ENCODE assay signal across 1 cellular context in genomic region chr17:77002103-77003045, GRCh38.
TF ChIP-seq lines count a peak whose summit lies in the region.

No MANE protein-coding gene starts in this region.

TF ChIP-seq in HepG2, 621 proteins besides CTCF, POLR2A, EP300 and RAD21 (continued from another document):
- TF ChIP-seq ZNF543 (CRISPR knock-in tag; IDR thresholded peaks at IDR 0.05) (peak; percentile 48; the same call in 1 of the 2 replicates), ZNF138 (CRISPR knock-in tag; IDR thresholded peaks at IDR 0.05; ENCODE audit: low read depth) (0 out of 2 replicates have a peak, but pooled peaks have one; percentile 52), ZNF772 (CRISPR knock-in tag; IDR thresholded peaks at IDR 0.05) (peak; percentile 92), MIER2 (CRISPR knock-in tag; IDR thresholded peaks at IDR 0.05) (peak; percentile 20), ETV6 (CRISPR knock-in tag; conservative IDR thresholded peaks at IDR 0.05) (no peak), FOSL2 (CRISPR knock-in tag; IDR thresholded peaks at IDR 0.05) (peak; percentile 99), SAP130 (CRISPR knock-in tag; IDR thresholded peaks at IDR 0.05; ENCODE audit: low read depth) (peak; percentile 90), HDAC1 (CRISPR knock-in tag; IDR thresholded peaks at IDR 0.05) (peak; percentile 88), MXI1 (IDR thresholded peaks at IDR 0.05; ENCODE audit: borderline replicate concordance, low read depth, low read length) (peak; percentile 60; the same call in 1 of the 3 replicates), HNF4G (IDR thresholded peaks at IDR 0.05; ENCODE audit: borderline replicate concordance, low read depth, low read length) (peak; percentile 84; the same call in 1 of the 2 replicates), HNF4G (CRISPR knock-in tag; IDR thresholded peaks at IDR 0.05; ENCODE audit: borderline replicate concordance, low read depth) (peak; percentile 90), SIX1 (CRISPR knock-in tag; IDR thresholded peaks at IDR 0.05; ENCODE audit: borderline replicate concordance) (no peak; the same call in 1 of the 2 replicates), HOXA3 (CRISPR knock-in tag; IDR thresholded peaks at IDR 0.05) (peak; percentile 78)
- TF ChIP-seq, protein P1, sequence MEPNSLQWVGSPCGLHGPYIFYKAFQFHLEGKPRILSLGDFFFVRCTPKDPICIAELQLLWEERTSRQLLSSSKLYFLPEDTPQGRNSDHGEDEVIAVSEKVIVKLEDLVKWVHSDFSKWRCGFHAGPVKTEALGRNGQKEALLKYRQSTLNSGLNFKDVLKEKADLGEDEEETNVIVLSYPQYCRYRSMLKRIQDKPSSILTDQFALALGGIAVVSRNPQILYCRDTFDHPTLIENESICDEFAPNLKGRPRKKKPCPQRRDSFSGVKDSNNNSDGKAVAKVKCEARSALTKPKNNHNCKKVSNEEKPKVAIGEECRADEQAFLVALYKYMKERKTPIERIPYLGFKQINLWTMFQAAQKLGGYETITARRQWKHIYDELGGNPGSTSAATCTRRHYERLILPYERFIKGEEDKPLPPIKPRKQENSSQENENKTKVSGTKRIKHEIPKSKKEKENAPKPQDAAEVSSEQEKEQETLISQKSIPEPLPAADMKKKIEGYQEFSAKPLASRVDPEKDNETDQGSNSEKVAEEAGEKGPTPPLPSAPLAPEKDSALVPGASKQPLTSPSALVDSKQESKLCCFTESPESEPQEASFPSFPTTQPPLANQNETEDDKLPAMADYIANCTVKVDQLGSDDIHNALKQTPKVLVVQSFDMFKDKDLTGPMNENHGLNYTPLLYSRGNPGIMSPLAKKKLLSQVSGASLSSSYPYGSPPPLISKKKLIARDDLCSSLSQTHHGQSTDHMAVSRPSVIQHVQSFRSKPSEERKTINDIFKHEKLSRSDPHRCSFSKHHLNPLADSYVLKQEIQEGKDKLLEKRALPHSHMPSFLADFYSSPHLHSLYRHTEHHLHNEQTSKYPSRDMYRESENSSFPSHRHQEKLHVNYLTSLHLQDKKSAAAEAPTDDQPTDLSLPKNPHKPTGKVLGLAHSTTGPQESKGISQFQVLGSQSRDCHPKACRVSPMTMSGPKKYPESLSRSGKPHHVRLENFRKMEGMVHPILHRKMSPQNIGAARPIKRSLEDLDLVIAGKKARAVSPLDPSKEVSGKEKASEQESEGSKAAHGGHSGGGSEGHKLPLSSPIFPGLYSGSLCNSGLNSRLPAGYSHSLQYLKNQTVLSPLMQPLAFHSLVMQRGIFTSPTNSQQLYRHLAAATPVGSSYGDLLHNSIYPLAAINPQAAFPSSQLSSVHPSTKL (CRISPR knock-in tag; IDR thresholded peaks at IDR 0.05) = peak; percentile 97
- TF ChIP-seq, protein P2, sequence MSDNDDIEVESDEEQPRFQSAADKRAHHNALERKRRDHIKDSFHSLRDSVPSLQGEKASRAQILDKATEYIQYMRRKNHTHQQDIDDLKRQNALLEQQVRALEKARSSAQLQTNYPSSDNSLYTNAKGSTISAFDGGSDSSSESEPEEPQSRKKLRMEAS (IDR thresholded peaks at IDR 0.05) = peak; percentile 70
- TF ChIP-seq, protein P3, sequence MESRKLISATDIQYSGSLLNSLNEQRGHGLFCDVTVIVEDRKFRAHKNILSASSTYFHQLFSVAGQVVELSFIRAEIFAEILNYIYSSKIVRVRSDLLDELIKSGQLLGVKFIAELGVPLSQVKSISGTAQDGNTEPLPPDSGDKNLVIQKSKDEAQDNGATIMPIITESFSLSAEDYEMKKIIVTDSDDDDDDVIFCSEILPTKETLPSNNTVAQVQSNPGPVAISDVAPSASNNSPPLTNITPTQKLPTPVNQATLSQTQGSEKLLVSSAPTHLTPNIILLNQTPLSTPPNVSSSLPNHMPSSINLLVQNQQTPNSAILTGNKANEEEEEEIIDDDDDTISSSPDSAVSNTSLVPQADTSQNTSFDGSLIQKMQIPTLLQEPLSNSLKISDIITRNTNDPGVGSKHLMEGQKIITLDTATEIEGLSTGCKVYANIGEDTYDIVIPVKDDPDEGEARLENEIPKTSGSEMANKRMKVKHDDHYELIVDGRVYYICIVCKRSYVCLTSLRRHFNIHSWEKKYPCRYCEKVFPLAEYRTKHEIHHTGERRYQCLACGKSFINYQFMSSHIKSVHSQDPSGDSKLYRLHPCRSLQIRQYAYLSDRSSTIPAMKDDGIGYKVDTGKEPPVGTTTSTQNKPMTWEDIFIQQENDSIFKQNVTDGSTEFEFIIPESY (CRISPR knock-in tag; IDR thresholded peaks at IDR 0.05) = peak; percentile 36
- TF ChIP-seq, protein P4, sequence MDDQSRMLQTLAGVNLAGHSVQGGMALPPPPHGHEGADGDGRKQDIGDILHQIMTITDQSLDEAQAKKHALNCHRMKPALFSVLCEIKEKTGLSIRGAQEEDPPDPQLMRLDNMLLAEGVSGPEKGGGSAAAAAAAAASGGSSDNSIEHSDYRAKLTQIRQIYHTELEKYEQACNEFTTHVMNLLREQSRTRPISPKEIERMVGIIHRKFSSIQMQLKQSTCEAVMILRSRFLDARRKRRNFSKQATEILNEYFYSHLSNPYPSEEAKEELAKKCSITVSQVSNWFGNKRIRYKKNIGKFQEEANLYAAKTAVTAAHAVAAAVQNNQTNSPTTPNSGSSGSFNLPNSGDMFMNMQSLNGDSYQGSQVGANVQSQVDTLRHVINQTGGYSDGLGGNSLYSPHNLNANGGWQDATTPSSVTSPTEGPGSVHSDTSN (CRISPR knock-in tag; IDR thresholded peaks at IDR 0.05; ENCODE audit: borderline replicate concordance) = no peak
